8 cellular contexts compared by ENCODE assay signal in the genomic region with DNA sequence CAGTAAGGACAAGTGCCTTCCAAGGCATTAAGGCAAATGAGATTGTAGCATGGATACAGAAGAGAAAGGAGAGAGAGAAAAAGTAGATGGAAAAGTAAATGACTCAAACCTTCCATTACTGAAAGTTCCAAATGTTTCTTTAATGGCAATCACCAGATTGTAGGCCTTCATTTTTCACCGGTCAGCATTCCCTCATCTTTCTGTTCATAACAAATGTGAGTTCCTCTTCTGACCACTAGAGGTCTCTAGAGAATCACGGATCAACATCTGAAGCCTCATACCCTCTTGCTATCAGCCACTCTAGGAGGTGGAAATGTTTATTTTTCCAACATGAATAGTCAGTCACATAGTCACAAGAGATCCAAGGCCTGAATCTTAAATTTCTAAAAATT.
DNase-seq lines count a peak whose midpoint lies in the region; ATAC-seq and TF ChIP-seq lines count a peak whose summit lies in the region.

No MANE protein-coding gene starts in this region.

- TF ChIP-seq CTCF in breast epithelium (IDR thresholded peaks at IDR 0.05) (peak; percentile 74 to 84 (median 81)), kidney epithelial cell (IDR thresholded peaks at IDR 0.05; ENCODE audit: insufficient read depth, low read length, poor library complexity, severe bottlenecking) (peak; percentile 64), thoracic aorta (IDR thresholded peaks at IDR 0.05) (peak; percentile 81)

- H3K27ac ChIP-seq in breast epithelium: peak overlapping the region in 1 of 2 donors; percentile 52
- peak overlapping the region; percentile 63 to 79 for H3K27ac ChIP-seq in thoracic aorta

- no peak for TF ChIP-seq POLR2A in breast epithelium (IDR thresholded peaks at IDR 0.05)

- H3K27me3 ChIP-seq in breast epithelium (no peaks in the 10 kb centered on the region), kidney epithelial cell (ENCODE audit: control insufficient read depth, insufficient read depth, low read length) (no peaks in the 10 kb centered on the region), thoracic aorta (replicated peaks; ENCODE audit: insufficient read depth) (no peaks in the 10 kb centered on the region)

- H3K4me3 ChIP-seq in breast epithelium (no peak overlapping the region), kidney epithelial cell (ENCODE audit: low read depth, low read length) (no peak overlapping the region), thoracic aorta (no peak overlapping the region)

- intact Hi-C loops in breast epithelium (cut with DNase I; ENCODE audit: low total_unique reads): no loop called here

- H3K9me3 ChIP-seq in breast epithelium: no peaks in the 10 kb centered on the region
- no peaks in the 10 kb centered on the region for H3K9me3 ChIP-seq in thoracic aorta

- no peaks in the 10 kb centered on the region for H3K4me1 ChIP-seq in breast epithelium
- peaks cover 42 to 63% of the 10 kb centered on the region in 2 donors for H3K4me1 ChIP-seq in thoracic aorta (ENCODE audit: control insufficient read depth in 1 of 2, low read depth in 2 of 2)

- no peaks in the 10 kb centered on the region for H3K36me3 ChIP-seq in breast epithelium
- no peaks in the 10 kb centered on the region for H3K36me3 ChIP-seq in kidney epithelial cell (ENCODE audit: control insufficient read depth, insufficient read depth, low read length)
- H3K36me3 ChIP-seq in thoracic aorta: no peaks in the 10 kb centered on the region

- DNase-seq in EH (ENCODE audit: low read depth) (peak; percentile 89), NCI-H748 treated with DMSO at 0.1 percent for 48 hours (lab: John Stamatoyannopoulos, UW) (peak; percentile 77), breast epithelium (ENCODE audit: low spot score in 2 of 2) (no peak), kidney epithelial cell (ENCODE audit: low read depth) (no peak), thoracic aorta (ENCODE audit: low spot score) (no peak)
- DNase-seq in activated CD8-positive, alpha-beta memory T cell treated with anti-CD3 and anti-CD28 coated beads for 24 hours: no peak

- ATAC-seq in GM19438 (IDR thresholded peaks at IDR 0.05; ENCODE audit: low read depth, unreplicated experiment) (peak; percentile 56), HG03439 (IDR thresholded peaks at IDR 0.05; ENCODE audit: unreplicated experiment) (peak; percentile 65), thoracic aorta (ENCODE audit: insufficient number of reproducible peaks, low FRiP score, low read depth) (peak; percentile 83)

Comparison
In these comparisons a context has a peak if more than half of its experiments do, and no peak if none do; other contexts are left out.
1. DNase-seq: peak in EH (single experiment) and NCI-H748 treated with DMSO at 0.1 percent for 48 hours (single experiment); none in breast epithelium (0 of 2), kidney epithelial cell (single experiment), thoracic aorta (single experiment) and activated CD8-positive, alpha-beta memory T cell treated with anti-CD3 and anti-CD28 coated beads for 24 hours (single experiment).
2. Peak in every context shown above with its lines, with median percentiles within 50 percentile points of each other: ATAC-seq and CTCF ChIP-seq.